ENCODE assay signal across 8 cellular contexts in the genomic region with DNA sequence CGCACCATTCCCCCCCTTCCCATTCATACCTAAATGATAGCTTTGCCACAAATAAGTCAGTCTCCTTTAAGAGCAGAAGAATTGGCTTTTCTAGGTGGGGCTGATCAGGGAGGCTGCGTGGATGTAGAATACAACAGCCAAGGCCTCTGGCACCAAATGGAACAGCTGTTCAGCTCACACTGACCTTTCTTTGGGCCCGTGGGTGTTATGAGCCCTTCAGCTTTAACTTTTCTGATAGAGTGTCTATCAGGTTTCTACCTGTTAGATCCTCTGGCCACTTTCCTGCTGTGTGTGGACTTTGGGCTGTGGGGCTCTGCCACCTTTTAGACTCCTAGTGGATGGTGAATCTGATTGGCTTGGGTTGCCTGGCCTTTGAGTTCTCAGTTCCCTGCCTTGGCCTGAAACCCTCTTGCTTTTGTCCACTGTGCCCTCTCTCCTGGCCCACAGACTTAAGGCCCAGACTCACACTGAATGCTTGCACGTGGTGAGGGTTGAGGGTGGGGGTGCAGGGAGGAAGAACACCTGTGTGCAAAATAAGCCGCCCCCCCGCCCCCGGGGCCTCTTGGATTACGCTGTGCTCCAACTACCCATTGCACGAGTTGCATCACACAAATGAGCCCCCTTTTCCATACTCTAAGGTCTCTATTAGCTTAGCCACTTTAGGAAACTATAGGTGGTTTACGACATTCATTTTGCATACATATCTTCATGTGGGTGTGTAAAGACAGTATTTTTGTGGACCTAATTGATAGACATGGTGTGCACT. TPM values are rescaled to one million over a fixed set of nuclear protein-coding genes. Genes with fewer than 3 reads are reported as not detected.
A peak's percentile ranks its signal among the peaks of the same experiment; 100 is the strongest.
DNase-seq lines count a peak whose midpoint lies in the region; ATAC-seq and TF ChIP-seq lines count a peak whose summit lies in the region.

No MANE protein-coding gene starts in this region.

- WGBS in gastroesophageal sphincter (ENCODE audit: low coverage in 1 of 2), 2 donors = 67% methylated on average over 3 to 9 of the region's 10 CpGs

- H3K9ac ChIP-seq in MM.1S (ENCODE audit: low read length) = peak overlapping the region; percentile 57; the same call in 1 of the 2 replicates

- TF ChIP-seq POLR2A in gastroesophageal sphincter (IDR thresholded peaks at IDR 0.05) = no peak

- H4K20me1 ChIP-seq in MM.1S (ENCODE audit: insufficient read depth, low read length) = no peaks in the 10 kb centered on the region

- no peaks in the 10 kb centered on the region for H3K36me3 ChIP-seq in MM.1S (replicated peaks; ENCODE audit: insufficient read depth, low read length)
- no peaks in the 10 kb centered on the region for H3K36me3 ChIP-seq in gastroesophageal sphincter

- H3K4me3 ChIP-seq in MM.1S (ENCODE audit: low read length) (peak overlapping the region; percentile 50; the same call in 1 of the 2 replicates), gastroesophageal sphincter (peak overlapping the region; percentile 84 to 93)

- peak overlapping the region; percentile 61; the same call in 1 of the 2 replicates for H3K27ac ChIP-seq in MM.1S (ENCODE audit: low read length)
- peak overlapping the region in 3 of 4 donors; percentile 89 to 95 (median 90) for H3K27ac ChIP-seq in gastroesophageal sphincter

- H3K27me3 ChIP-seq in MM.1S (replicated peaks; ENCODE audit: insufficient read depth, low read length) (no peaks in the 10 kb centered on the region), gastroesophageal sphincter (no peaks in the 10 kb centered on the region)

- peak overlapping the region; percentile 84 for H2AFZ ChIP-seq in MM.1S (ENCODE audit: low read length)

- peaks cover 23% of the 10 kb centered on the region for H3F3A ChIP-seq in MM.1S (ENCODE audit: insufficient read depth, low read length)

- peaks cover 18% of the 10 kb centered on the region for H3K4me1 ChIP-seq in MM.1S (ENCODE audit: low read length)
- peaks cover 0 to 48% (median 8%) of the 10 kb centered on the region in 3 donors for H3K4me1 ChIP-seq in gastroesophageal sphincter

- no peak for ATAC-seq in gastroesophageal sphincter
- no peak for ATAC-seq in HG03432 (IDR thresholded peaks at IDR 0.05; ENCODE audit: unreplicated experiment)
- no peak for ATAC-seq in GM19395 (IDR thresholded peaks at IDR 0.05; ENCODE audit: unreplicated experiment)

- DNase-seq in DMS114 treated with DMSO at 0.1 percent for 48 hours (lab: John Stamatoyannopoulos, UW; ENCODE audit: unreplicated experiment) (peak; percentile 44), MM.1S (no peak), retina (peak; percentile 43), amniotic stem cell (lab: John Stamatoyannopoulos, UW) (no peak)
- peak; percentile 60 to 65 for DNase-seq in activated T-cell treated with anti-CD3 and anti-CD28 coated beads, Interleukin-2, amount 50 U/mL, for 48 hours

- H3K4me2 ChIP-seq in MM.1S (ENCODE audit: low read depth, low read length) = peak overlapping the region; percentile 81

- H3K79me2 ChIP-seq in MM.1S (ENCODE audit: low read length) = peaks cover 46% of the 10 kb centered on the region

- H3K9me3 ChIP-seq in MM.1S (replicated peaks; ENCODE audit: insufficient read depth, low read length) = no peaks in the 10 kb centered on the region
- H3K9me3 ChIP-seq in gastroesophageal sphincter = no peaks in the 10 kb centered on the region

- H3K9me2 ChIP-seq in MM.1S (replicated peaks; ENCODE audit: insufficient read depth, low read length) = no peaks in the 10 kb centered on the region

- TF ChIP-seq EP300 in gastroesophageal sphincter (IDR thresholded peaks at IDR 0.05) = no peak

- TF ChIP-seq CTCF in MM.1S (IDR thresholded peaks at IDR 0.05; ENCODE audit: low read length) = no peak
- no peak for TF ChIP-seq CTCF in gastroesophageal sphincter (IDR thresholded peaks at IDR 0.05)

RNA-seq across cellular contexts. Expression of a gene that starts 1.3 kb away (rescaled TPM):
- total RNA-seq in gastroesophageal sphincter = 1 to 10 TPM; 5.9 to 8.7 (median 7.2) TPM

Comparison
In these comparisons a context has a peak if more than half of its experiments do, and no peak if none do; other contexts are left out.
1. DNase-seq: peak in DMS114 treated with DMSO at 0.1 percent for 48 hours (single experiment), activated T-cell treated with anti-CD3 and anti-CD28 coated beads, Interleukin-2, amount 50 U/mL, for 48 hours (2 of 2) and retina (single experiment); none in MM.1S (single experiment) and amniotic stem cell (single experiment).